ENCODE assay signal across 8 cellular contexts in genomic region chr7:139106227-139106626, GRCh38. TPM values are rescaled to one million over a fixed set of nuclear protein-coding genes. Genes with fewer than 3 reads are reported as not detected.
A peak's percentile ranks its signal among the peaks of the same experiment; 100 is the strongest.
DNase-seq lines count a peak whose midpoint lies in the region; ATAC-seq and TF ChIP-seq lines count a peak whose summit lies in the region.
"Not testable (repeated sequence)": the region's sequence is repeated elsewhere in the genome, so short reads cannot be mapped to it uniquely, and the experiment has no call there.

No MANE protein-coding gene starts in this region.

- not testable (repeated sequence) for H3K9me3 ChIP-seq in GM23248 (ENCODE audit: low read depth); heart right ventricle

- H3F3A ChIP-seq in GM23248 (ENCODE audit: insufficient read depth) = peaks cover 12% of the 10 kb centered on the region

- intact Hi-C loops in heart right ventricle (cut with DNase I) = loop anchor here in 1 of 10 donors (10.0 kb wide), 1 partner anchor 129 kb away; the partner anchor contains the start of gene UBN2

- H3K27me3 Mint-ChIP-seq in activated CD4-positive, alpha-beta T cell treated with anti-CD3 and anti-CD28 coated beads, Interleukin-2, amount 10 ng/mL, durations not matched to agents 7 days and 5 days; activated naive CD8-positive, alpha-beta T cell treated with anti-CD3 and anti-CD28 coated beads, Interleukin-2, amount 50 U/mL, for 24 hours; naive thymus-derived CD8-positive, alpha-beta T cell; stimulated activated naive CD8-positive, alpha-beta T cell treated with anti-CD3 and anti-CD28 coated beads, Interleukin-15, Interleukin-2, amounts not matched to agents 100 ng/mL and 50 ng/mL, for 24 hours: not testable (repeated sequence)

- not testable (repeated sequence) for DNase-seq in GM23248; activated CD4-positive, alpha-beta T cell treated with anti-CD3 and anti-CD28 coated beads, Interleukin-2, amount 10 ng/mL, durations not matched to agents 7 days and 5 days; activated naive CD8-positive, alpha-beta T cell treated with anti-CD3 and anti-CD28 coated beads, Interleukin-2, amount 50 U/mL, for 24 hours; heart right ventricle; naive thymus-derived CD8-positive, alpha-beta T cell
- peak; percentile 22 for DNase-seq in OCI-M1 (lab: John Stamatoyannopoulos, UW)

- POLR2A ChIA-PET in activated CD4-positive, alpha-beta T cell treated with anti-CD3 and anti-CD28 coated beads, Interleukin-2, amount 10 ng/mL, durations not matched to agents 7 days and 5 days (lab: Charles Lee) = interaction anchor here (0.6 to 1.2 kb wide), 3 partner anchors 9 to 253 kb away, joined by 3 to 10 read pairs (median 3); partner anchors contain the start of gene LUC7L2
- POLR2A ChIA-PET in naive thymus-derived CD8-positive, alpha-beta T cell (lab: Charles Lee) = interaction anchor here (1.0 to 2.8 kb wide), 4 partner anchors 9 to 34 kb away, joined by 3 to 52 read pairs (median 8); no protein-coding TSS in a partner anchor

- H4K20me1 ChIP-seq in GM23248 (ENCODE audit: insufficient read depth) = not testable (repeated sequence)

- WGBS in GM23248 (ENCODE audit: low coverage in 1 of 2, low lambda C conversion rate in 2 of 2, missing lambda C conversion rate in 2 of 2), 2 experiments = 94 to 98% methylated on average over 7 of the region's 7 CpGs
- 71 to 75% methylated on average over 7 of the region's 7 CpGs for WGBS in heart right ventricle, 2 donors

- H3K9me3 Mint-ChIP-seq in activated CD4-positive, alpha-beta T cell treated with anti-CD3 and anti-CD28 coated beads, Interleukin-2, amount 10 ng/mL, durations not matched to agents 7 days and 5 days; activated naive CD8-positive, alpha-beta T cell treated with anti-CD3 and anti-CD28 coated beads, Interleukin-2, amount 50 U/mL, for 24 hours; naive thymus-derived CD8-positive, alpha-beta T cell; stimulated activated naive CD8-positive, alpha-beta T cell treated with anti-CD3 and anti-CD28 coated beads, Interleukin-15, Interleukin-2, amounts not matched to agents 100 ng/mL and 50 ng/mL, for 24 hours: not testable (repeated sequence)

- not testable (repeated sequence) for TF ChIP-seq CTCF in heart right ventricle (IDR thresholded peaks at IDR 0.05)

- H3K4me2 ChIP-seq in GM23248 (ENCODE audit: unreplicated experiment) = peak overlapping the region; percentile 92

- H3K9ac ChIP-seq in GM23248 = not testable (repeated sequence)

- peaks cover 29% of the 10 kb centered on the region for H3K4me1 Mint-ChIP-seq in activated CD4-positive, alpha-beta T cell treated with anti-CD3 and anti-CD28 coated beads, Interleukin-2, amount 10 ng/mL, durations not matched to agents 7 days and 5 days
- H3K4me1 Mint-ChIP-seq in activated naive CD8-positive, alpha-beta T cell treated with anti-CD3 and anti-CD28 coated beads, Interleukin-2, amount 50 U/mL, for 24 hours = peaks cover 47% of the 10 kb centered on the region
- peaks cover 16 to 49% (median 42%) of the 10 kb centered on the region in 4 donors for H3K4me1 Mint-ChIP-seq in naive thymus-derived CD8-positive, alpha-beta T cell
- H3K4me1 Mint-ChIP-seq in stimulated activated naive CD8-positive, alpha-beta T cell treated with anti-CD3 and anti-CD28 coated beads, Interleukin-15, Interleukin-2, amounts not matched to agents 100 ng/mL and 50 ng/mL, for 24 hours (ENCODE audit: low read depth) = peaks cover 49% of the 10 kb centered on the region

- peaks cover 70% of the 10 kb centered on the region for H3K36me3 Mint-ChIP-seq in activated CD4-positive, alpha-beta T cell treated with anti-CD3 and anti-CD28 coated beads, Interleukin-2, amount 10 ng/mL, durations not matched to agents 7 days and 5 days (ENCODE audit: low read depth)
- H3K36me3 Mint-ChIP-seq in activated naive CD8-positive, alpha-beta T cell treated with anti-CD3 and anti-CD28 coated beads, Interleukin-2, amount 50 U/mL, for 24 hours (ENCODE audit: low read depth) = peaks cover 50% of the 10 kb centered on the region
- peaks cover 32 to 58% (median 33%) of the 10 kb centered on the region in 3 donors for H3K36me3 Mint-ChIP-seq in naive thymus-derived CD8-positive, alpha-beta T cell
- peaks cover 56% of the 10 kb centered on the region for H3K36me3 Mint-ChIP-seq in stimulated activated naive CD8-positive, alpha-beta T cell treated with anti-CD3 and anti-CD28 coated beads, Interleukin-15, Interleukin-2, amounts not matched to agents 100 ng/mL and 50 ng/mL, for 24 hours (ENCODE audit: low read depth)

- H3K4me3 ChIP-seq in ACC112 (ENCODE audit: low read depth, low read length) (peak overlapping the region; percentile 93), heart right ventricle (peak overlapping the region in 8 of 10 donors; percentile 4 to 99 (median 86))
- H3K4me3 ChIP-seq in GM23248 = not testable (repeated sequence)

- peak overlapping the region; percentile 95 for H3K4me3 Mint-ChIP-seq in activated CD4-positive, alpha-beta T cell treated with anti-CD3 and anti-CD28 coated beads, Interleukin-2, amount 10 ng/mL, durations not matched to agents 7 days and 5 days
- H3K4me3 Mint-ChIP-seq in activated naive CD8-positive, alpha-beta T cell treated with anti-CD3 and anti-CD28 coated beads, Interleukin-2, amount 50 U/mL, for 24 hours = peak overlapping the region; percentile 94
- peak overlapping the region; percentile 85 to 100 (median 98) for H3K4me3 Mint-ChIP-seq in naive thymus-derived CD8-positive, alpha-beta T cell
- H3K4me3 Mint-ChIP-seq in stimulated activated naive CD8-positive, alpha-beta T cell treated with anti-CD3 and anti-CD28 coated beads, Interleukin-15, Interleukin-2, amounts not matched to agents 100 ng/mL and 50 ng/mL, for 24 hours = peak overlapping the region; percentile 96

- H3K4me1 ChIP-seq in ACC112 (ENCODE audit: control insufficient read depth, insufficient read depth, low read length, unreplicated experiment) (peaks cover 34% of the 10 kb centered on the region), GM23248 (ENCODE audit: insufficient read depth) (peaks cover 15% of the 10 kb centered on the region), heart right ventricle (peaks cover 0 to 74% (median 38%) of the 10 kb centered on the region in 9 donors)

- peaks cover 87% of the 10 kb centered on the region for H3K79me2 ChIP-seq in ACC112 (ENCODE audit: control insufficient read depth, insufficient read depth, low read length, unreplicated experiment)
- peaks cover 78% of the 10 kb centered on the region for H3K79me2 ChIP-seq in GM23248 (ENCODE audit: insufficient read depth)

- not testable (repeated sequence) for H3K27me3 ChIP-seq in ACC112 (ENCODE audit: insufficient read depth, low read length); GM23248 (replicated peaks; ENCODE audit: insufficient read depth); heart right ventricle

- H3K27ac ChIP-seq in ACC112 (ENCODE audit: low read depth, low read length); GM23248: not testable (repeated sequence)
- H3K27ac ChIP-seq in heart right ventricle = peak overlapping the region in 4 of 10 donors; percentile 5 to 100 (median 34)

- H2AFZ ChIP-seq in ACC112 (ENCODE audit: low read length, unreplicated experiment); GM23248: not testable (repeated sequence)

- H3K36me3 ChIP-seq in ACC112 (ENCODE audit: insufficient read depth, low read length) = peaks cover 16% of the 10 kb centered on the region
- H3K36me3 ChIP-seq in GM23248 (ENCODE audit: low read depth); heart right ventricle: not testable (repeated sequence)

- in situ Hi-C loops in GM23248 (cut with MboI) = not testable (repeated sequence)

- not testable (repeated sequence) for ATAC-seq in activated naive CD8-positive, alpha-beta T cell treated with anti-CD3 and anti-CD28 coated beads, Interleukin-2, amount 50 U/mL, for 24 hours; heart right ventricle; naive thymus-derived CD8-positive, alpha-beta T cell

- H3K27ac Mint-ChIP-seq in activated CD4-positive, alpha-beta T cell treated with anti-CD3 and anti-CD28 coated beads, Interleukin-2, amount 10 ng/mL, durations not matched to agents 7 days and 5 days = peak overlapping the region; percentile 97
- H3K27ac Mint-ChIP-seq in activated naive CD8-positive, alpha-beta T cell treated with anti-CD3 and anti-CD28 coated beads, Interleukin-2, amount 50 U/mL, for 24 hours = peak overlapping the region; percentile 98
- H3K27ac Mint-ChIP-seq in naive thymus-derived CD8-positive, alpha-beta T cell = peak overlapping the region; percentile 78 to 99 (median 89)
- H3K27ac Mint-ChIP-seq in stimulated activated naive CD8-positive, alpha-beta T cell treated with anti-CD3 and anti-CD28 coated beads, Interleukin-15, Interleukin-2, amounts not matched to agents 100 ng/mL and 50 ng/mL, for 24 hours = peak overlapping the region; percentile 96

- not testable (repeated sequence) for H3K9me2 ChIP-seq in GM23248 (ENCODE audit: insufficient read depth)

- CTCF ChIA-PET in activated CD4-positive, alpha-beta T cell treated with anti-CD3 and anti-CD28 coated beads, Interleukin-2, amount 10 ng/mL, durations not matched to agents 7 days and 5 days (lab: Charles Lee) = not testable (repeated sequence)

RNA-seq across cellular contexts. Expression of gene ZC3HAV1, which starts 3.3 kb away (rescaled TPM):
- 30.5 and 36.4 TPM in 2 replicates for total RNA-seq in GM23248 (2014; rRNA removed; shearing (Covaris generic))
- polyA plus RNA-seq in GM23248 (2016; fragmentation: Nextera tagmentation; extraction: Ambion mirVana) = 28.8 and 29.9 TPM in 2 replicates
- 100 to 1,000 TPM; 124 to 129 TPM for total RNA-seq in activated CD4-positive, alpha-beta T cell treated with anti-CD3 and anti-CD28 coated beads, Interleukin-2, amount 10 ng/mL, durations not matched to agents 7 days and 5 days
- 10 to 100 TPM in 1 of 10 donors, 1 to 10 TPM in 9; 4.4 to 28.3 (median 6.7) TPM for total RNA-seq in heart right ventricle
- 1 to 10 TPM; 2.7 to 4.3 TPM for polyA plus RNA-seq in heart right ventricle
- 100 to 1,000 TPM; 202 to 214 TPM for total RNA-seq in naive thymus-derived CD8-positive, alpha-beta T cell
- 100 to 1,000 TPM; 144 to 188 (median 162) TPM for polyA plus RNA-seq in naive thymus-derived CD8-positive, alpha-beta T cell
